Comparison of ENCODE assay signal across 8 cellular contexts in genomic region chr1:1724035-1724864, GRCh38. TPM values are rescaled to one million over a fixed set of nuclear protein-coding genes. Genes with fewer than 3 reads are reported as not detected.
A peak's percentile ranks its signal among the peaks of the same experiment; 100 is the strongest.
DNase-seq lines count a peak whose midpoint lies in the region; ATAC-seq, FAIRE-seq and TF ChIP-seq lines count a peak whose summit lies in the region.
"Not testable (repeated sequence)": the region's sequence is repeated elsewhere in the genome, so short reads cannot be mapped to it uniquely, and the experiment has no call there.

TSS of gene CDK11A (minus strand) at chr1:1724357. CDS start at chr1:1722818, 1,539 bp downstream.

- not testable (repeated sequence) for H3K9me3 ChIP-seq in HepG2 (ENCODE audit: low read length)

- not testable (repeated sequence) for BruUV-seq in HepG2 (replicated peaks; lab: Mats Ljungman, UMichigan)

- TF ChIP-seq CTCF in HepG2 (CRISPR knock-in tag; IDR thresholded peaks at IDR 0.05): peak; percentile 53

- H3K9ac ChIP-seq in HepG2 (ENCODE audit: insufficient read depth, low read depth, low read length): peak within 1 kb of the TSS; percentile 71

- peak within 1 kb of the TSS; percentile 83 for H3K27ac ChIP-seq in HepG2 (ENCODE audit: extremely low read length, insufficient read depth, low read length)

- H3K4me1 ChIP-seq in HepG2 (ENCODE audit: insufficient read depth, low read length): not testable (repeated sequence)

- CTCF ChIA-PET in HepG2 (lab: Yijun Ruan, JAX; ENCODE audit: low intra/inter-chr PET ratio, low total read pairs): not testable (repeated sequence)

- TF ChIP-seq EP300 in HepG2 (IDR thresholded peaks at IDR 0.05; ENCODE audit: low read depth in 2 of 2, low read length in 2 of 2); HepG2 (CRISPR knock-in tag; IDR thresholded peaks at IDR 0.05; ENCODE audit: borderline replicate concordance): not testable (repeated sequence)

- POLR2A ChIA-PET in HepG2 (lab: Yijun Ruan, JAX): interaction anchor here (0.6 kb wide), 1 partner anchor 67 kb away, joined by 4 read pairs; no protein-coding TSS in a partner anchor

- not testable (repeated sequence) for H4K20me1 ChIP-seq in HepG2 (ENCODE audit: insufficient read depth, low read length)

- H3K36me3 ChIP-seq in HepG2 (replicated peaks in 1 of 2; ENCODE audit: control insufficient read depth in 1 of 2, insufficient read depth in 2 of 2, low read length in 2 of 2): peaks cover 2 to 12% of the 10 kb centered on the region in 2 experiments; a peak in 3 of 5 replicates

- not testable (repeated sequence) for H3K4me1 Mint-ChIP-seq in dendritic cell treated with granulocyte-macrophage colony-stimulating factor and Interleukin-4, amounts not matched to agents 40 ng/mL and 50 ng/mL, for 4 days (ENCODE audit: low read depth)

- not testable (repeated sequence) for H3K27me3 Mint-ChIP-seq in dendritic cell treated with granulocyte-macrophage colony-stimulating factor and Interleukin-4, amounts not matched to agents 40 ng/mL and 50 ng/mL, for 4 days

- in situ Hi-C loops in HepG2 (cut with HindIII; ENCODE audit: extremely low pct_ligation_motif_present, low pct_unique_long_range_greater_than_20kb): not testable (repeated sequence)

- TF ChIP-seq POLR2A in HepG2 (IDR thresholded peaks at IDR 0.05; ENCODE audit: insufficient read depth in 1 of 2, low read depth in 2 of 2, low read length in 2 of 2): peak; percentile 36 to 55; a peak in 2 of 4 replicates

- H2AFZ ChIP-seq in HepG2 (ENCODE audit: low read length): not testable (repeated sequence)

- intact Hi-C loops in dendritic cell treated with granulocyte-macrophage colony-stimulating factor and Interleukin-4, amounts not matched to agents 40 ng/mL and 50 ng/mL, for 4 days (cut with micrococcal nuclease); HepG2 (cut with micrococcal nuclease; ENCODE audit: unreplicated experiment): not testable (repeated sequence)

- TF ChIP-seq RAD21 in HepG2 (CRISPR knock-in tag; IDR thresholded peaks at IDR 0.05): 0 out of 2 replicates have a peak, but pooled peaks have one; percentile 14

- peaks cover 42% of the 10 kb centered on the region for H3K36me3 Mint-ChIP-seq in dendritic cell treated with granulocyte-macrophage colony-stimulating factor and Interleukin-4, amounts not matched to agents 40 ng/mL and 50 ng/mL, for 4 days (ENCODE audit: low read depth)

- peak; percentile 95 for ATAC-seq in GM19328 (IDR thresholded peaks at IDR 0.05; ENCODE audit: unreplicated experiment)
- ATAC-seq in HG03520 (IDR thresholded peaks at IDR 0.05; ENCODE audit: unreplicated experiment): peak; percentile 92
- ATAC-seq in HepG2: peak; percentile 91

- not testable (repeated sequence) for H3K79me2 ChIP-seq in HepG2 (ENCODE audit: insufficient read depth, low read length)

- peak within 1 kb of the TSS; percentile 87 for H3K4me3 Mint-ChIP-seq in dendritic cell treated with granulocyte-macrophage colony-stimulating factor and Interleukin-4, amounts not matched to agents 40 ng/mL and 50 ng/mL, for 4 days

- H3K4me3 ChIP-seq in HepG2 (replicated peaks in 1 of 3; ENCODE audit: insufficient read depth in 1 of 3, low read depth in 2 of 3, low read length in 3 of 3): peak within 1 kb of the TSS; percentile 61 to 81 (median 78); a peak in 5 of 6 replicates

- not testable (repeated sequence) for H3K27me3 ChIP-seq in HepG2 (ENCODE audit: control insufficient read depth in 1 of 2, insufficient read depth in 2 of 2, low read length in 2 of 2)

- DNase-seq in C1 segment of cervical spinal cord (lab: John Stamatoyannopoulos, UW) (peak; percentile 72 to 96 (median 92)), NCI-H748 (lab: John Stamatoyannopoulos, UW; ENCODE audit: unreplicated experiment) (peak; percentile 98), HepG2 (ENCODE audit: low spot score) (peak; percentile 99)
- DNase-seq in activated CD4-positive, alpha-beta T cell treated with anti-CD3 and anti-CD28 coated beads, Interleukin-2, amount 50 U/mL, for 1 hour: peak; percentile 93
- DNase-seq in stimulated activated CD4-positive, alpha-beta T cell treated with anti-CD3 and anti-CD28 coated beads, Interleukin-4, amount 100 ng/mL, for 1 hour: peak; percentile 98

- FAIRE-seq in HepG2 (lab: Jason Lieb, UNC): peak; percentile 63

- not testable (repeated sequence) for H3K9me3 Mint-ChIP-seq in dendritic cell treated with granulocyte-macrophage colony-stimulating factor and Interleukin-4, amounts not matched to agents 40 ng/mL and 50 ng/mL, for 4 days

- WGBS in HepG2 (ENCODE audit: low lambda C conversion rate): 0% methylated on average over 1 of the region's 78 CpGs

- peak within 1 kb of the TSS; percentile 39; the same call in 1 of the 2 replicates for H3K4me2 ChIP-seq in HepG2 (ENCODE audit: low read depth, low read length)

- H3K27ac Mint-ChIP-seq in dendritic cell treated with granulocyte-macrophage colony-stimulating factor and Interleukin-4, amounts not matched to agents 40 ng/mL and 50 ng/mL, for 4 days: peak within 1 kb of the TSS; percentile 88

TF ChIP-seq in HepG2, 621 proteins besides CTCF, POLR2A, EP300 and RAD21 (continues in another document):
- peak in 1 of 2 experiments; percentile 42; a peak in 1 of 4 replicates for TF ChIP-seq KLF16 (CRISPR knock-in tag; IDR thresholded peaks at IDR 0.05)
- TF ChIP-seq ELF4 (CRISPR knock-in tag; IDR thresholded peaks at IDR 0.05; ENCODE audit: borderline replicate concordance): peak; percentile 86
- TF ChIP-seq, protein P1, sequence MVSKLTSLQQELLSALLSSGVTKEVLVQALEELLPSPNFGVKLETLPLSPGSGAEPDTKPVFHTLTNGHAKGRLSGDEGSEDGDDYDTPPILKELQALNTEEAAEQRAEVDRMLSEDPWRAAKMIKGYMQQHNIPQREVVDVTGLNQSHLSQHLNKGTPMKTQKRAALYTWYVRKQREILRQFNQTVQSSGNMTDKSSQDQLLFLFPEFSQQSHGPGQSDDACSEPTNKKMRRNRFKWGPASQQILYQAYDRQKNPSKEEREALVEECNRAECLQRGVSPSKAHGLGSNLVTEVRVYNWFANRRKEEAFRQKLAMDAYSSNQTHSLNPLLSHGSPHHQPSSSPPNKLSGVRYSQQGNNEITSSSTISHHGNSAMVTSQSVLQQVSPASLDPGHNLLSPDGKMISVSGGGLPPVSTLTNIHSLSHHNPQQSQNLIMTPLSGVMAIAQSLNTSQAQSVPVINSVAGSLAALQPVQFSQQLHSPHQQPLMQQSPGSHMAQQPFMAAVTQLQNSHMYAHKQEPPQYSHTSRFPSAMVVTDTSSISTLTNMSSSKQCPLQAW (CRISPR knock-in tag; IDR thresholded peaks at IDR 0.05): peak; percentile 59; the same call in 1 of the 2 replicates
- peak; percentile 77 for TF ChIP-seq ZNF687 (CRISPR knock-in tag; IDR thresholded peaks at IDR 0.05)

RNA-seq across cellular contexts. Expression of gene CDK11A, which starts in this region (rescaled TPM):
- 4.7 and 17.9 TPM in 2 replicates for total RNA-seq in HepG2 (2016; rRNA removed; fragmentation: Illumina TruSeq; extraction: Trizol)
- total RNA-seq in HepG2 (2016; cell fraction: cytosol; rRNA removed; fragmentation: Illumina TruSeq; extraction: Trizol; ENCODE audit: low read depth): 26.1 and 31.2 TPM in 2 replicates
- total RNA-seq in HepG2 (2016; cell fraction: insoluble cytoplasmic fraction; rRNA removed; fragmentation: Illumina TruSeq; extraction: Trizol): 4.9 and 21.2 TPM in 2 replicates
- total RNA-seq in HepG2 (2016; cell fraction: membrane; rRNA removed; fragmentation: Illumina TruSeq; extraction: Trizol): 6.7 TPM in 2 replicates
- total RNA-seq in HepG2 (2016; cell fraction: nucleus; rRNA removed; fragmentation: Illumina TruSeq; extraction: Trizol): 29.5 and 30.0 TPM in 2 replicates
- polyA plus RNA-seq in HepG2 (2011; rRNA removed): 11.2 and 14.2 TPM in 2 replicates
- polyA plus RNA-seq in HepG2 (2011; cell fraction: cytosol; rRNA removed): 2.1 and 5.1 TPM in 2 replicates
- 158 and 182 TPM in 2 replicates for polyA plus RNA-seq in HepG2 (2011; cell fraction: nucleus; rRNA removed)
- 22.5 and 32.0 TPM in 2 replicates for polyA plus RNA-seq in HepG2 (2012)
- 3.1 and 4.1 TPM in 2 replicates for polyA plus RNA-seq in HepG2 (2016; cell fraction: cytosol; fragmentation: Illumina TruSeq; extraction: Trizol; ENCODE audit: low read depth)
- polyA plus RNA-seq in HepG2 (2016; cell fraction: insoluble cytoplasmic fraction; fragmentation: Illumina TruSeq; extraction: Trizol; ENCODE audit: low read depth): 7.1 and 9.9 TPM in 2 replicates
- polyA plus RNA-seq in HepG2 (2016; cell fraction: membrane; fragmentation: Illumina TruSeq; extraction: Trizol; ENCODE audit: low read depth): 3.9 and 4.2 TPM in 2 replicates
- 134 and 148 TPM in 2 replicates for polyA plus RNA-seq in HepG2 (2016; cell fraction: nucleus; fragmentation: Illumina TruSeq; extraction: Trizol; ENCODE audit: insufficient read depth, low read depth)
- polyA minus RNA-seq in HepG2 (2011; rRNA and poly(A)+ RNA removed; ENCODE audit: low replicate concordance): 8.3 and 9.0 TPM in 2 replicates
- 64.2 and 65.9 TPM in 2 replicates for polyA minus RNA-seq in HepG2 (2011; cell fraction: cytosol; rRNA and poly(A)+ RNA removed)
- 24.2 and 24.7 TPM in 2 replicates for polyA minus RNA-seq in HepG2 (2011; cell fraction: nucleus; rRNA and poly(A)+ RNA removed)

Comparison
In these comparisons a context has a peak if more than half of its experiments do, and no peak if none do; other contexts are left out.
1. Peak in every context shown above with its lines: DNase-seq, ATAC-seq, H3K4me3 ChIP-seq and H3K27ac ChIP-seq.